Comparison of ENCODE assay signal across 9 cellular contexts in the genomic region with DNA sequence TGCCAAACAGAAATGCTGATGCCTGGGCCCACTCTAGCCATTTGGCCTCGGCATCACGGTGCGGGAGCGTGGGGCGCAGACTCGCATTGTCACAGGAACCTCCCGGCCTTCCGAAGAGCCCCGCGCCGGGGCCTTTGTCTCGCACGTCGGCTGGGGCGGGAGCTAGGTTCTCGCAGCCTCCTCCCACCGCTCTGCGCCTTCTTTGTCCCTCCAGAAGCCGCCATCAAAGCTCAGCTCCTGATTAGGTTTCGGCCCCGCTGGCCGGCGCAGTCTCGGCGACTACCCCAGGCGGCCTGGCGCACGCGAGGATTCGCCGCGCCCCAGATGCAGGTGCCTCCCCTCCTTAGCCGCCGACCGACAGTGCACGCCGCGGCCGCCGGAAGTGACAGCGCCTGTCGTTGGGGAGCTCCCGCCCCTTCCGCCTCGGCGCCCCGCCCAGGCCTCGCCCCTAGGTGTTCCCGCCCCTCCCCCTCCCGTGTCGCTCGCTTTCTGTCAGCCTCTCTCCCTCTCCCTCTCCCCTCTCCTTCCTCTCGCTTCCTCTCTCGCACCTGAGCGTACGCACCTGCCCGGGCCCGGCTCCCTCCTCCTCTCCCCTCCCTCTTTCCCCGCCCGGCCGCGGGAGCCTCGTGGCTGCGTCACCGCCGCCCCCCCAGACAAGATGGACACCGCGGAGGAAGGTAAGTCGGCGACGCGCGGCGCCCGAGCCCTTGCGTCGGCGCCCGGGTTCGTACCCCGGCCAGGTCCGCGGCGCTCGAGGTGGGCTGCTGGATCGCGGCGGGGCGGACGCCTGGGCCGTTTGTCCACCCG.
DNase-seq lines count a peak whose midpoint lies in the region; ATAC-seq and FAIRE-seq lines count a peak whose summit lies in the region.
"Had no signal": no experiment of that assay in that cellular context is flagged by ENCODE, and none has a peak within 500 bp of the region (broad histone marks: within the 10 kb centered on the region; RNA-seq: fewer than 3 reads in every experiment).

A gene with protein sequence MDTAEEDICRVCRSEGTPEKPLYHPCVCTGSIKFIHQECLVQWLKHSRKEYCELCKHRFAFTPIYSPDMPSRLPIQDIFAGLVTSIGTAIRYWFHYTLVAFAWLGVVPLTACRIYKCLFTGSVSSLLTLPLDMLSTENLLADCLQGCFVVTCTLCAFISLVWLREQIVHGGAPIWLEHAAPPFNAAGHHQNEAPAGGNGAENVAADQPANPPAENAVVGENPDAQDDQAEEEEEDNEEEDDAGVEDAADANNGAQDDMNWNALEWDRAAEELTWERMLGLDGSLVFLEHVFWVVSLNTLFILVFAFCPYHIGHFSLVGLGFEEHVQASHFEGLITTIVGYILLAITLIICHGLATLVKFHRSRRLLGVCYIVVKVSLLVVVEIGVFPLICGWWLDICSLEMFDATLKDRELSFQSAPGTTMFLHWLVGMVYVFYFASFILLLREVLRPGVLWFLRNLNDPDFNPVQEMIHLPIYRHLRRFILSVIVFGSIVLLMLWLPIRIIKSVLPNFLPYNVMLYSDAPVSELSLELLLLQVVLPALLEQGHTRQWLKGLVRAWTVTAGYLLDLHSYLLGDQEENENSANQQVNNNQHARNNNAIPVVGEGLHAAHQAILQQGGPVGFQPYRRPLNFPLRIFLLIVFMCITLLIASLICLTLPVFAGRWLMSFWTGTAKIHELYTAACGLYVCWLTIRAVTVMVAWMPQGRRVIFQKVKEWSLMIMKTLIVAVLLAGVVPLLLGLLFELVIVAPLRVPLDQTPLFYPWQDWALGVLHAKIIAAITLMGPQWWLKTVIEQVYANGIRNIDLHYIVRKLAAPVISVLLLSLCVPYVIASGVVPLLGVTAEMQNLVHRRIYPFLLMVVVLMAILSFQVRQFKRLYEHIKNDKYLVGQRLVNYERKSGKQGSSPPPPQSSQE (plus strand): TSS at position 455 of the 807 bp plus-strand sequence. CDS start 204 bp downstream, at position 659.

- peak; percentile 96 for DNase-seq in Ammon's horn (ENCODE audit: low spot score)
- peak; percentile 50 for DNase-seq in GM19239 (ENCODE audit: insufficient read length, low spot score)
- peak; percentile 59 for DNase-seq in NCI-H524 treated with DMSO at 0.1 percent for 48 hours (lab: John Stamatoyannopoulos, UW)
- DNase-seq in activated CD4-positive, alpha-beta T cell treated with anti-CD3 and anti-CD28 coated beads for 48 hours = peak; percentile 97
- DNase-seq in stimulated activated CD4-positive, alpha-beta T cell treated with anti-CD3 and anti-CD28 coated beads, Interleukin-1b, Interleukin-23, amount 100 ng/mL, for 24 hours (ENCODE audit: low read depth in 4 of 4, low spot score in 1 of 4) = peak; percentile 92 to 95 (median 94)

- peak; percentile 73 for ATAC-seq in HG03457 (IDR thresholded peaks at IDR 0.05; ENCODE audit: unreplicated experiment)

- H3K27me3 ChIP-seq in layer of hippocampus (ENCODE audit: control insufficient read depth, insufficient read depth, low read length) = no peaks in the 10 kb centered on the region

- H3K27ac ChIP-seq in cingulate gyrus (ENCODE audit: low read depth, low read length) (peak within 1 kb of the TSS; percentile 85), layer of hippocampus (ENCODE audit: low read depth, low read length) (peak within 1 kb of the TSS; percentile 92)

- FAIRE-seq in GM19239 (lab: Jason Lieb, UNC) = peak; percentile 93
- FAIRE-seq: colon had no signal

Comparison
In these comparisons a context has a peak if more than half of its experiments do, and no peak if none do; other contexts are left out.
1. Peak in every context shown above with its lines: DNase-seq, ATAC-seq and H3K27ac ChIP-seq.